Comparison of ENCODE assay signal across 10 cellular contexts in genomic region chr6:31614674-31615578, GRCh38. TPM values are rescaled to one million over a fixed set of nuclear protein-coding genes. Genes with fewer than 3 reads are reported as not detected.
DNase-seq lines count a peak whose midpoint lies in the region; ATAC-seq, FAIRE-seq and TF ChIP-seq lines count a peak whose summit lies in the region.
"Had no signal": no experiment of that assay in that cellular context is flagged by ENCODE, and none has a peak within 500 bp of the region (broad histone marks: within the 10 kb centered on the region; RNA-seq: fewer than 3 reads in every experiment).

Gene AIF1, plus strand, starts transcription at chr6:31615234. Its CDS starts 96 bp downstream, at chr6:31615330.

- no peaks in the 10 kb centered on the region for H3K9me2 ChIP-seq in OCI-LY7 (ENCODE audit: insufficient read depth, low read length)

- H3K23ac ChIP-seq in mesenchymal stem cell (ENCODE audit: low read length in 2 of 2), result no peak within 1 kb of the TSS

- no peaks in the 10 kb centered on the region for H4K20me1 ChIP-seq in OCI-LY7 (ENCODE audit: insufficient read depth, low read length)

- H3K4me1 ChIP-seq in OCI-LY7 (ENCODE audit: insufficient read depth, low read length, poor library complexity, severe bottlenecking), result peaks cover 39% of the 10 kb centered on the region
- peaks cover 0 to 4% (median 0%) of the 10 kb centered on the region in 3 donors for H3K4me1 ChIP-seq in gastroesophageal sphincter
- no peaks in the 10 kb centered on the region for H3K4me1 ChIP-seq in pancreas
- no peaks in the 10 kb centered on the region for H3K4me1 ChIP-seq in mesenchymal stem cell (ENCODE audit: control insufficient read depth, insufficient read depth, low read depth, low read length)

- no peak for TF ChIP-seq POLR2A in gastroesophageal sphincter (IDR thresholded peaks at IDR 0.05)
- TF ChIP-seq POLR2A in GM12892 (IDR thresholded peaks at IDR 0.05; ENCODE audit: low read depth, low read length), result no peak

- H2BK120ac ChIP-seq in mesenchymal stem cell (ENCODE audit: low read depth, low read length), result no peak within 1 kb of the TSS

- ATAC-seq in gastroesophageal sphincter (no peak), pancreas (peak in 3 of 4 donors; percentile 9 to 25 (median 19))

- FAIRE-seq in pancreas (lab: Jason Lieb, UNC) (no peak), urothelium cell line (lab: Jason Lieb, UNC) (no peak), GM12892 (lab: Jason Lieb, UNC) (no peak)

- TF ChIP-seq CTCF in OCI-LY7 (conservative IDR thresholded peaks at IDR 0.05; ENCODE audit: low read length) (no peak), gastroesophageal sphincter (IDR thresholded peaks at IDR 0.05) (no peak), pancreas (IDR thresholded peaks at IDR 0.05) (no peak)

- DNase-seq in CMK (ENCODE audit: low read depth) (peak; percentile 66), OCI-LY7 (ENCODE audit: low spot score) (no peak), pancreas (no peak), mesenchymal stem cell (no peak), NCI-H345 (lab: John Stamatoyannopoulos, UW) (no peak), urothelium cell line (ENCODE audit: low spot score) (no peak), GM12892 (ENCODE audit: insufficient read length) (no peak)

- H2BK12ac ChIP-seq in mesenchymal stem cell (ENCODE audit: low read length in 2 of 2), result peak within 1 kb of the TSS in 1 of 2 experiments; percentile 42

- no peak within 1 kb of the TSS for H4K8ac ChIP-seq in mesenchymal stem cell (ENCODE audit: low read length)

- BruUV-seq in OCI-LY7 (replicated peaks; lab: Mats Ljungman, UMichigan), result no TSS peak

- H2AFZ ChIP-seq in OCI-LY7 (ENCODE audit: low read length), result peak within 1 kb of the TSS; percentile 67
- no peak within 1 kb of the TSS for H2AFZ ChIP-seq in mesenchymal stem cell (ENCODE audit: low read depth, low read length)

- H3K27me3 ChIP-seq in gastroesophageal sphincter, result no peaks in the 10 kb centered on the region
- no peaks in the 10 kb centered on the region for H3K27me3 ChIP-seq in pancreas
- peaks cover 3% of the 10 kb centered on the region in 2 experiments for H3K27me3 ChIP-seq in mesenchymal stem cell (ENCODE audit: control insufficient read depth in 1 of 2, insufficient read depth in 1 of 2, low read length in 2 of 2)

- intact Hi-C loops in OCI-LY7 (cut with micrococcal nuclease; ENCODE audit: unreplicated experiment) (no loop called here), pancreas (cut with DNase I) (no loop called here)

- H3K27ac ChIP-seq in OCI-LY7 (ENCODE audit: low read depth, low read length, poor library complexity, severe bottlenecking) (peak within 1 kb of the TSS; percentile 58), gastroesophageal sphincter (peak within 1 kb of the TSS in 1 of 4 donors; percentile 44), pancreas (peak within 1 kb of the TSS in 2 of 4 donors; percentile 2 to 15), mesenchymal stem cell (ENCODE audit: low read length, poor library complexity, severe bottlenecking) (no peak within 1 kb of the TSS)

- 56 to 72% methylated on average over 4 to 6 of the region's 7 CpGs for WGBS in gastroesophageal sphincter (ENCODE audit: low coverage in 1 of 2), 2 donors
- 59 to 62% methylated on average over 7 of the region's 7 CpGs for WGBS in pancreas, 2 donors
- 67% methylated on average over 5 of the region's 7 CpGs for WGBS in mesenchymal stem cell

- POLR2A ChIA-PET in OCI-LY7 (lab: Charles Lee), result interaction anchor here (0.5 to 1.3 kb wide), 2 partner anchors 74 to 293 kb away, joined by 3 to 7 read pairs; partner anchors contain the start of gene DDX39B

- no peaks in the 10 kb centered on the region for H3K79me1 ChIP-seq in mesenchymal stem cell (replicated peaks; ENCODE audit: low read length, poor library complexity, severe bottlenecking)

- no peak within 1 kb of the TSS for H4K91ac ChIP-seq in mesenchymal stem cell (ENCODE audit: low read length)

- H3K14ac ChIP-seq in mesenchymal stem cell (ENCODE audit: low read length in 2 of 2), result no peak within 1 kb of the TSS

- H2AK5ac ChIP-seq in mesenchymal stem cell (ENCODE audit: low read length, severe bottlenecking), result no peak within 1 kb of the TSS

- H3K4me2 ChIP-seq in OCI-LY7 (ENCODE audit: low read length) (peak within 1 kb of the TSS; percentile 76), mesenchymal stem cell (ENCODE audit: low read length, poor library complexity, severe bottlenecking) (no peak within 1 kb of the TSS)

- H3K9ac ChIP-seq in mesenchymal stem cell (ENCODE audit: low read length), result no peak within 1 kb of the TSS

- H3K4ac ChIP-seq in mesenchymal stem cell (ENCODE audit: low read depth in 1 of 2, low read length in 2 of 2), result no peak within 1 kb of the TSS

- H3K9me3 ChIP-seq in OCI-LY7 (ENCODE audit: low read length) (no peaks in the 10 kb centered on the region), gastroesophageal sphincter (no peaks in the 10 kb centered on the region), pancreas (no peaks in the 10 kb centered on the region), mesenchymal stem cell (ENCODE audit: control insufficient read depth, low read length) (no peaks in the 10 kb centered on the region)

- peak within 1 kb of the TSS; percentile 61 for H3K4me3 ChIP-seq in OCI-LY7 (ENCODE audit: low read depth, low read length, poor library complexity, severe bottlenecking)
- H3K4me3 ChIP-seq in gastroesophageal sphincter, result peak within 1 kb of the TSS in 1 of 2 donors; percentile 28
- peak within 1 kb of the TSS in 1 of 4 donors; percentile 20 for H3K4me3 ChIP-seq in pancreas
- H3K4me3 ChIP-seq in mesenchymal stem cell (ENCODE audit: insufficient read depth in 1 of 2, low read depth in 1 of 2, low read length in 2 of 2), result no peak within 1 kb of the TSS

- H2BK5ac ChIP-seq in mesenchymal stem cell (ENCODE audit: low read depth, low read length, poor library complexity, severe bottlenecking), result no peak within 1 kb of the TSS

- H3K36me3 ChIP-seq in OCI-LY7 (ENCODE audit: insufficient read depth, low read length) (no peaks in the 10 kb centered on the region), gastroesophageal sphincter (no peaks in the 10 kb centered on the region), pancreas (no peaks in the 10 kb centered on the region), mesenchymal stem cell (ENCODE audit: control insufficient read depth in 1 of 2, insufficient read depth in 2 of 2, low read depth in 1 of 2, low read length in 2 of 2) (no peaks in the 10 kb centered on the region)

- H2BK15ac ChIP-seq in mesenchymal stem cell (ENCODE audit: low read depth, poor library complexity, severe bottlenecking), result no peak within 1 kb of the TSS

- H3K18ac ChIP-seq in mesenchymal stem cell (ENCODE audit: low read depth in 1 of 2, low read length in 2 of 2), result no peak within 1 kb of the TSS

- no peak for TF ChIP-seq EP300 in gastroesophageal sphincter (IDR thresholded peaks at IDR 0.05)

- H3K79me2 ChIP-seq in OCI-LY7 (ENCODE audit: insufficient read depth, low read depth, low read length), result no peaks in the 10 kb centered on the region

- CTCF ChIA-PET in OCI-LY7 (lab: Charles Lee; ENCODE audit: unreplicated experiment), result interaction anchor here (0.5 to 1.0 kb wide), 2 partner anchors 28 to 68 kb away, joined by 3 to 7 read pairs; partner anchors contain the start of gene ATP6V1G2

RNA-seq across cellular contexts. Expression of gene AIF1, which starts in this region (rescaled TPM):
- 15.3 and 22.0 TPM in 2 replicates for total RNA-seq in OCI-LY7 (2014; rRNA removed; shearing (Covaris generic))
- total RNA-seq in OCI-LY7 (2022) (16.3 and 17.2 TPM in 2 replicates), gastroesophageal sphincter (10 to 100 TPM in 3 of 4 donors, 1 to 10 TPM in 1; 5.6 to 46.4 (median 21.3) TPM), pancreas (10 to 100 TPM in 2 of 6 donors, 1 to 10 TPM in 4; 1.1 to 18.6 (median 5.3) TPM)
- 10 to 100 TPM; 16.2 to 16.4 TPM for polyA plus RNA-seq in pancreas
- polyA plus RNA-seq in mesenchymal stem cell (2013, experiment 1 of 2), result not detected
- not detected for polyA plus RNA-seq in mesenchymal stem cell (2013, experiment 2 of 2)
- polyA plus RNA-seq in GM12892 (2012; ENCODE audit: missing spikeins), result 48.0 TPM
- total RNA-seq: pulmonary artery endothelial cell, RPMI7951 had no signal
